Comparison of ENCODE assay signal across 1 cellular context in the genomic region with DNA sequence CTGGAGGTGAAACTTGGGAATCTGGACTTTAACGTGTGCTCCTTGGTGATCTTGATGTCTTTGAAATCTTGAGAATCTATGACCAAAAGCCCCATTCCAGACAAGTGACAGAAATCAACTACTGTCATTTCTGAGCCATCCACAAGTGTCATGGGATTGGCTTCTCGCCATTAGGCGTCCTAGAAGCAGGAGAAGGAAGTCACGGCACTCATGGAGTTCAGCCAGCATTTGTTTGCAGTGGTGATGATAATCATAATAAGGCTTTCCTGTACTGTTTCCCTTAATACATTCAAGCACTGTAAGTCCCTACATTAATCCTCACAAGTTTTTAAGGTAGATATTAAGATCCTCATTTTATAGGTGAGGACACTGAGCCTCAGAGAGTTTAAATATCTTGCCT.
TF ChIP-seq lines count a peak whose summit lies in the region.

No MANE protein-coding gene starts in this region.

TF ChIP-seq in endothelial cell of umbilical vein, 7 proteins besides CTCF, POLR2A, EP300 and RAD21:
- TF ChIP-seq GATA2 (IDR thresholded peaks at IDR 0.05; ENCODE audit: insufficient read depth, insufficient read length, low read depth, low read length) = no peak
- TF ChIP-seq POLR2AphosphoS5 (IDR thresholded peaks at IDR 0.05; ENCODE audit: insufficient read depth, low read depth, low read length) = no peak
- TF ChIP-seq JUN (IDR thresholded peaks at IDR 0.05; ENCODE audit: borderline replicate concordance, insufficient read depth, insufficient read length, low read depth) = no peak
- no peak for TF ChIP-seq FOS (IDR thresholded peaks at IDR 0.05; ENCODE audit: borderline replicate concordance, insufficient read depth, low read length)
- TF ChIP-seq MAX (IDR thresholded peaks at IDR 0.05; ENCODE audit: insufficient read depth, insufficient read length) = no peak
- no peak for TF ChIP-seq EZH2 (IDR thresholded peaks at IDR 0.05; ENCODE audit: borderline replicate concordance, low read depth, low read length, severe bottlenecking)
- no peak for TF ChIP-seq MYC (IDR thresholded peaks at IDR 0.05; ENCODE audit: low read depth, low read length)
